8 cellular contexts compared by ENCODE assay signal in genomic region chr17:33750943-33751701, GRCh38.
DNase-seq lines count a peak whose midpoint lies in the region; ATAC-seq and TF ChIP-seq lines count a peak whose summit lies in the region.

No MANE protein-coding gene starts in this region.

- no peaks in the 10 kb centered on the region for H3K36me3 Mint-ChIP-seq in chondrocyte (ENCODE audit: low read depth)

- ATAC-seq in left colon: peak; percentile 62
- ATAC-seq in GM21619 (IDR thresholded peaks at IDR 0.05; ENCODE audit: unreplicated experiment): no peak

- DNase-seq in NCI-H1436 (lab: John Stamatoyannopoulos, UW): peak; percentile 45
- no peak for DNase-seq in NCI-H1436 treated with DMSO at 0.1 percent for 48 hours (lab: John Stamatoyannopoulos, UW)
- DNase-seq in NB4 (ENCODE audit: low read depth): peak; percentile 63
- DNase-seq in activated CD4-positive, alpha-beta T cell treated with anti-CD3 and anti-CD28 coated beads for 24 hours (ENCODE audit: low read depth in 2 of 2): peak; percentile 37 to 55
- DNase-seq in chondrocyte (ENCODE audit: low spot score): no peak
- DNase-seq in left colon: peak; percentile 26 to 64
- peak; percentile 29 for DNase-seq in stimulated activated CD4-positive, alpha-beta T cell treated with anti-CD3 and anti-CD28 coated beads, Interleukin-2, amount 100 ng/mL, for 4 hours (ENCODE audit: low read depth)

- no peak for TF ChIP-seq POLR2A in NB4 (IDR thresholded peaks at IDR 0.05; ENCODE audit: extremely low read depth, insufficient read length)

- H3K4me1 Mint-ChIP-seq in chondrocyte (ENCODE audit: low read depth): peaks cover 10% of the 10 kb centered on the region

- intact Hi-C loops in left colon (cut with DNase I, micrococcal nuclease): no loop called here

- H3K9me3 Mint-ChIP-seq in chondrocyte (ENCODE audit: low read depth): peaks cover 7% of the 10 kb centered on the region

- H3K4me3 ChIP-seq in NB4 (ENCODE audit: low read depth, low read length): no peak overlapping the region

- H3K27me3 Mint-ChIP-seq in chondrocyte (ENCODE audit: low read depth): peaks cover 17% of the 10 kb centered on the region

- H3K27ac Mint-ChIP-seq in chondrocyte (ENCODE audit: unreplicated experiment): no peak overlapping the region

- peak; percentile 76 for TF ChIP-seq CTCF in NB4 (IDR thresholded peaks at IDR 0.05; ENCODE audit: low read depth, low read length)
- TF ChIP-seq CTCF in chondrocyte (IDR thresholded peaks at IDR 0.05): peak; percentile 95

- peak overlapping the region; percentile 39 for H3K4me3 Mint-ChIP-seq in chondrocyte (ENCODE audit: unreplicated experiment)

Comparison
In these comparisons a context has a peak if more than half of its experiments do, and no peak if none do; other contexts are left out.
1. DNase-seq: peak in NCI-H1436 (single experiment), NB4 (single experiment), activated CD4-positive, alpha-beta T cell treated with anti-CD3 and anti-CD28 coated beads for 24 hours (2 of 2), left colon (2 of 2) and stimulated activated CD4-positive, alpha-beta T cell treated with anti-CD3 and anti-CD28 coated beads, Interleukin-2, amount 100 ng/mL, for 4 hours (single experiment); none in NCI-H1436 treated with DMSO at 0.1 percent for 48 hours (single experiment) and chondrocyte (single experiment).